19 cellular contexts compared by ENCODE assay signal in genomic region chr19:10183926-10184325, GRCh38. TPM values are rescaled to one million over a fixed set of nuclear protein-coding genes. Genes with fewer than 3 reads are reported as not detected.
DNase-seq lines count a peak whose midpoint lies in the region; ATAC-seq and TF ChIP-seq lines count a peak whose summit lies in the region.
"Had no signal": no experiment of that assay in that cellular context is flagged by ENCODE, and none has a peak within 500 bp of the region (broad histone marks: within the 10 kb centered on the region; RNA-seq: fewer than 3 reads in every experiment).

No MANE protein-coding gene starts in this region.

- H3K9me3 Mint-ChIP-seq in activated CD4-positive, alpha-beta T cell treated with anti-CD3 and anti-CD28 coated beads, Interleukin-2, amount 10 ng/mL, durations not matched to agents 24 days and 14 days: no peaks in the 10 kb centered on the region
- H3K9me3 Mint-ChIP-seq in Calu3 (ENCODE audit: low read depth, unreplicated experiment) (no peaks in the 10 kb centered on the region), nephron progenitor cell (no peaks in the 10 kb centered on the region)
- H3K9me3 Mint-ChIP-seq in activated T-helper 17 cell treated with anti-CD3 and anti-CD28 coated beads, Interleukin-2, amount 50 U/mL, for 72 hours: no peaks in the 10 kb centered on the region
- H3K9me3 Mint-ChIP-seq: activated T-cell treated with anti-CD3 and anti-CD28 coated beads, Interleukin-2, amount 50 U/mL, for 4 hours; nephron had no signal

- H3K27ac Mint-ChIP-seq in activated CD4-positive, alpha-beta T cell treated with anti-CD3 and anti-CD28 coated beads, Interleukin-2, amount 10 ng/mL, durations not matched to agents 24 days and 14 days: peak overlapping the region; percentile 44
- peak overlapping the region; percentile 60 for H3K27ac Mint-ChIP-seq in Calu3 (ENCODE audit: unreplicated experiment)
- peak overlapping the region; percentile 82 for H3K27ac Mint-ChIP-seq in activated T-helper 17 cell treated with anti-CD3 and anti-CD28 coated beads, Interleukin-2, amount 50 U/mL, for 72 hours
- H3K27ac Mint-ChIP-seq in nephron progenitor cell: peak overlapping the region; percentile 91
- H3K27ac Mint-ChIP-seq: nephron had no signal

- DNase-seq in activated CD4-positive, alpha-beta T cell treated with anti-CD3 and anti-CD28 coated beads, Interleukin-2, amount 10 ng/mL, durations not matched to agents 24 days and 14 days: no peak
- no peak for DNase-seq in activated CD4-positive, alpha-beta T cell treated with anti-CD3 and anti-CD28 coated beads, Interleukin-2, amount 50 U/mL, for 4 hours
- DNase-seq in Calu3 (no peak), nephron progenitor cell (no peak), nucleus accumbens (lab: John Stamatoyannopoulos, UW) (no peak), left cardiac atrium (no peak)
- DNase-seq: activated CD4-positive, alpha-beta T cell treated with anti-CD3 and anti-CD28 coated beads for 48 hours; activated T-cell treated with anti-CD3 and anti-CD28 coated beads, Interleukin-2, amount 50 U/mL, for 4 hours; amygdala; C1 segment of cervical spinal cord; cerebellar nuclear complex; hypothalamus; KG1; mesenchymal stem cell; NCI-H1105 treated with DMSO at 0.1 percent for 48 hours; tibial artery had no signal

- BruUV-seq in Calu3 (replicated peaks; lab: Mats Ljungman, UMichigan): no TSS peak

- intact Hi-C loops in activated CD4-positive, alpha-beta T cell treated with anti-CD3 and anti-CD28 coated beads, Interleukin-2, amount 10 ng/mL, durations not matched to agents 24 days and 14 days (cut with micrococcal nuclease): no loop called here
- intact Hi-C loops in Calu3 (cut with micrococcal nuclease; ENCODE audit: unreplicated experiment) (no loop called here), left cardiac atrium (cut with DNase I) (no loop called here)

- H3K4me1 Mint-ChIP-seq in activated CD4-positive, alpha-beta T cell treated with anti-CD3 and anti-CD28 coated beads, Interleukin-2, amount 10 ng/mL, durations not matched to agents 24 days and 14 days: peaks cover 17% of the 10 kb centered on the region
- H3K4me1 Mint-ChIP-seq in Calu3 (ENCODE audit: low read depth, unreplicated experiment) (peaks cover 10% of the 10 kb centered on the region), nephron progenitor cell (peaks cover 8% of the 10 kb centered on the region)
- H3K4me1 Mint-ChIP-seq in activated T-helper 17 cell treated with anti-CD3 and anti-CD28 coated beads, Interleukin-2, amount 50 U/mL, for 72 hours: peaks cover 14% of the 10 kb centered on the region

- peaks cover 46% of the 10 kb centered on the region for H3K36me3 Mint-ChIP-seq in activated CD4-positive, alpha-beta T cell treated with anti-CD3 and anti-CD28 coated beads, Interleukin-2, amount 10 ng/mL, durations not matched to agents 24 days and 14 days (ENCODE audit: low read depth)
- peaks cover 7% of the 10 kb centered on the region for H3K36me3 Mint-ChIP-seq in Calu3 (ENCODE audit: insufficient read depth, unreplicated experiment)
- H3K36me3 Mint-ChIP-seq in activated T-helper 17 cell treated with anti-CD3 and anti-CD28 coated beads, Interleukin-2, amount 50 U/mL, for 72 hours (ENCODE audit: low read depth): peaks cover 85% of the 10 kb centered on the region
- H3K36me3 Mint-ChIP-seq in nephron progenitor cell (ENCODE audit: low read depth): peaks cover 38% of the 10 kb centered on the region

- no peak for TF ChIP-seq CTCF in Calu3 (IDR thresholded peaks at IDR 0.05; ENCODE audit: unreplicated experiment)
- TF ChIP-seq CTCF in nephron progenitor cell (IDR thresholded peaks at IDR 0.05): no peak

- CTCF ChIA-PET in Calu3 (lab: Charles Lee): no interaction called here

- no peaks in the 10 kb centered on the region for H3K27me3 Mint-ChIP-seq in activated CD4-positive, alpha-beta T cell treated with anti-CD3 and anti-CD28 coated beads, Interleukin-2, amount 10 ng/mL, durations not matched to agents 24 days and 14 days
- no peaks in the 10 kb centered on the region for H3K27me3 Mint-ChIP-seq in Calu3 (ENCODE audit: unreplicated experiment)
- no peaks in the 10 kb centered on the region for H3K27me3 Mint-ChIP-seq in activated T-helper 17 cell treated with anti-CD3 and anti-CD28 coated beads, Interleukin-2, amount 50 U/mL, for 72 hours
- H3K27me3 Mint-ChIP-seq in nephron progenitor cell (ENCODE audit: low read depth, poor library complexity): no peaks in the 10 kb centered on the region

- peak; percentile 87 for ATAC-seq in activated T-helper 17 cell treated with anti-CD3 and anti-CD28 coated beads, Interleukin-2, amount 50 U/mL, for 72 hours (replicated peaks)
- no peak for ATAC-seq in left cardiac atrium
- no peak for ATAC-seq in HG03139 (IDR thresholded peaks at IDR 0.05; ENCODE audit: unreplicated experiment)

- H3K4me3 Mint-ChIP-seq in activated CD4-positive, alpha-beta T cell treated with anti-CD3 and anti-CD28 coated beads, Interleukin-2, amount 10 ng/mL, durations not matched to agents 24 days and 14 days: no peak overlapping the region
- H3K4me3 Mint-ChIP-seq in Calu3 (ENCODE audit: low read depth, unreplicated experiment) (no peak overlapping the region), nephron progenitor cell (no peak overlapping the region)
- H3K4me3 Mint-ChIP-seq in activated T-helper 17 cell treated with anti-CD3 and anti-CD28 coated beads, Interleukin-2, amount 50 U/mL, for 72 hours: peak overlapping the region; percentile 41
- H3K4me3 Mint-ChIP-seq: activated T-cell treated with anti-CD3 and anti-CD28 coated beads, Interleukin-2, amount 50 U/mL, for 4 hours; nephron had no signal

RNA-seq across cellular contexts. Expression of gene DNMT1, which starts 10.8 kb away (rescaled TPM):
- 410 and 414 TPM in 2 replicates for total RNA-seq in activated CD4-positive, alpha-beta T cell treated with anti-CD3 and anti-CD28 coated beads, Interleukin-2, amount 10 ng/mL, durations not matched to agents 24 days and 14 days
- 133 and 139 TPM in 2 replicates for total RNA-seq in Calu3 (2022)
- 100 to 1,000 TPM; 300 to 434 TPM for total RNA-seq in activated T-helper 17 cell treated with anti-CD3 and anti-CD28 coated beads, Interleukin-2, amount 50 U/mL, for 72 hours
- 10 to 100 TPM; 32.7 to 34.9 TPM for total RNA-seq in left cardiac atrium

RNA-seq across cellular contexts. Expression of gene S1PR2, which starts 47.2 kb away (rescaled TPM):
- 14.3 and 14.7 TPM in 2 replicates for total RNA-seq in activated CD4-positive, alpha-beta T cell treated with anti-CD3 and anti-CD28 coated beads, Interleukin-2, amount 10 ng/mL, durations not matched to agents 24 days and 14 days
- 4.8 and 5.3 TPM in 2 replicates for total RNA-seq in Calu3 (2022)
- 10 to 100 TPM in 1 of 2 donors, 1 to 10 TPM in 1; 7.9 to 17.1 TPM for total RNA-seq in activated T-helper 17 cell treated with anti-CD3 and anti-CD28 coated beads, Interleukin-2, amount 50 U/mL, for 72 hours
- 10 to 100 TPM in 1 of 2 donors, 1 to 10 TPM in 1; 7.9 to 13.6 TPM for total RNA-seq in left cardiac atrium
